24 cellular contexts compared by ENCODE assay signal in the genomic region with DNA sequence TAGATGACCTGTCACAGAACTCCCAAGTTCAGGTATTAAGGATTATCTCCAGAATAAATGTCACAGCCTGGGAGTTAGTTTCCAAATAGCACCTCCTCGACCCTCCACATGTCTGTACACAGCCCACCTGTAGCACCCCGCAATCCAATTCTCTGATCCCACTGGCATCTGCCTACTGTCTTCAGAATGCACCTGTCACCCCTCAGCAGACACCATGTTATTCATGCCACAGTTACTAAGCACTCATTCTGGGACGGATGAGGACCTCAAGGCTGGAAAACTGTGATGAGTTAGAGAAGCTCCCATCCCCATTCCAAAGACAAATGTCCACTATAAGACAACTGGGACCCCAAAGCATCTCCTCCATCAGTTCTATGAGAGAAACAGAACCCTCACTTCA. TPM values are rescaled to one million over a fixed set of nuclear protein-coding genes. Genes with fewer than 3 reads are reported as not detected.
"Had no signal": no experiment of that assay in that cellular context is flagged by ENCODE, and none has a peak within 500 bp of the region (broad histone marks: within the 10 kb centered on the region; RNA-seq: fewer than 3 reads in every experiment).

No MANE protein-coding gene starts in this region.

- H3K4me3 ChIP-seq: coronary artery, dorsolateral prefrontal cortex, esophagus muscularis mucosa, gastroesophageal sphincter, heart left ventricle, hepatocyte, left ventricle myocardium inferior, lung had no signal

- ATAC-seq: foreskin keratinocyte, gastroesophageal sphincter, heart left ventricle, left colon, left lobe of liver had no signal

- H3K4me2 ChIP-seq: hepatocyte had no signal

- H3K36me3 ChIP-seq: left ventricle myocardium inferior had no signal

- DNase-seq: dermis blood vessel endothelial cell; dorsolateral prefrontal cortex; effector CD4-positive, alpha-beta T cell; effector memory CD4-positive, alpha-beta T cell; foreskin keratinocyte; heart left ventricle; hypothalamus; immature natural killer cell; islet precursor cell; kidney; kidney glomerular epithelial cell; left colon; left ventricle myocardium inferior; mammary epithelial cell; mesendoderm; midbrain; naive B cell had no signal

- H3K27me3 ChIP-seq: dorsolateral prefrontal cortex, esophagus muscularis mucosa, foreskin keratinocyte, gastroesophageal sphincter, heart left ventricle, hepatocyte had no signal

- H3K36me3 Mint-ChIP-seq: immature natural killer cell, memory B cell, naive B cell had no signal

- H3K4me1 Mint-ChIP-seq: immature natural killer cell, naive B cell had no signal

- H3K9me3 ChIP-seq: esophagus muscularis mucosa, gastroesophageal sphincter, heart left ventricle, left ventricle myocardium inferior had no signal

- H3K27ac Mint-ChIP-seq: immature natural killer cell, memory B cell had no signal

- H3K27ac ChIP-seq: coronary artery, dorsolateral prefrontal cortex, esophagus muscularis mucosa, foreskin keratinocyte, gastroesophageal sphincter, heart left ventricle, hepatocyte, left ventricle myocardium inferior had no signal

- H2AFZ ChIP-seq: hepatocyte had no signal

- H3K9me3 Mint-ChIP-seq: immature natural killer cell, memory B cell, naive B cell had no signal

- H3K4me3 Mint-ChIP-seq: immature natural killer cell, memory B cell, naive B cell had no signal

RNA-seq across cellular contexts. Expression of gene EMP2, which starts 7.8 kb away (rescaled TPM):
- polyA plus RNA-seq: immature natural killer cell had no signal
